ENCODE assay signal across 1 cellular context in the genomic region with DNA sequence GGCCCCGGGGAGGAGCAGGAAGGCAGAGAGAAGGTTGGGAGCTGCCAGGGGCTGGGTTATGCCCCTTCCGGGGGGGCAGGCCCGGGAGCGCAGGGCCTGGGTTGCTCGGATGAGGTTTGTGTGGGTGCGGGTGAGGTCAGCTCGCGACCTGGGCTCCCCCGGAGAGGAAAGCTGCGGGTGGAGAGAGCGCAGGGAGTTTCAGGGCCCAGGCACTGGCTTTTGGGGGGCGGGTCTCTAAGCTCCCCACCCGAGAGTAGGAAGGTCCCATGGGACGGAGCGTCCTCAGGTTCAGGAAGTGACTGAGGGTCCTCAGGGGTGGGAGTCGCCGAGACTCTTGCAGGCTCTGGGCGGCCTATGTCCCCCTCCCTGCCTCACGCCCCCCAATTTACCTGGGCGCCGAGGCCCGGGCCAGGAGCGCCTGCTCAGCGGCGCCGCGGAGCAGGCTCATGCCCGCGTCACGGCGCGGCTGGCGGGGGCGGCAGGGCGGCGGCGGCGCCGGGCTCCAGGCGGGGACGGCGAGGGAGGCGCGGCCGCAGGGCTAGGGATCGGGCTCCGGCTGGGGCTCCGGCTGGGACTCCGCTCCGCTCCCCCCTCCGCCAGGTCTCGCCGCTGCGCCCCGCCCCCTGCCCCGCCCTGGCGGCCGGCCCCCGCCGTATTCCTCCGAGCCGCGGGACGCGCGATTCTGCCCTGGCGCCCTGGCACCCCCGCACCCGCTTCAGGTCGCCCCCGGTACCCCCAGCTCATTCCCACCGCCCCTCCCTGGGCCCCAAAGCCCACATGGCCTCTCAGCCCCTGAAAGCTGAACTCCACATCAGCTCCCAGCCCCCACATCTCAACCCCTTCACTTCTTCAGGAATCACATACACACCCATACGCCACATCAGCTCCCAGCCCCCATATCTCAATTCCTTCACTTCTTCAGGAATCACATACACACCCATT.
A peak's percentile ranks its signal among the peaks of the same experiment; 100 is the strongest.
TF ChIP-seq lines count a peak whose summit lies in the region.

Gene DOK4 (minus strand): TSS at position 578 of the 942 bp plus-strand sequence. CDS start 6,986 bp downstream, outside the sequence.

TF ChIP-seq in K562, 482 proteins besides CTCF, POLR2A, EP300 and RAD21 (continued from another document and continues in another):
- TF ChIP-seq, protein P1, sequence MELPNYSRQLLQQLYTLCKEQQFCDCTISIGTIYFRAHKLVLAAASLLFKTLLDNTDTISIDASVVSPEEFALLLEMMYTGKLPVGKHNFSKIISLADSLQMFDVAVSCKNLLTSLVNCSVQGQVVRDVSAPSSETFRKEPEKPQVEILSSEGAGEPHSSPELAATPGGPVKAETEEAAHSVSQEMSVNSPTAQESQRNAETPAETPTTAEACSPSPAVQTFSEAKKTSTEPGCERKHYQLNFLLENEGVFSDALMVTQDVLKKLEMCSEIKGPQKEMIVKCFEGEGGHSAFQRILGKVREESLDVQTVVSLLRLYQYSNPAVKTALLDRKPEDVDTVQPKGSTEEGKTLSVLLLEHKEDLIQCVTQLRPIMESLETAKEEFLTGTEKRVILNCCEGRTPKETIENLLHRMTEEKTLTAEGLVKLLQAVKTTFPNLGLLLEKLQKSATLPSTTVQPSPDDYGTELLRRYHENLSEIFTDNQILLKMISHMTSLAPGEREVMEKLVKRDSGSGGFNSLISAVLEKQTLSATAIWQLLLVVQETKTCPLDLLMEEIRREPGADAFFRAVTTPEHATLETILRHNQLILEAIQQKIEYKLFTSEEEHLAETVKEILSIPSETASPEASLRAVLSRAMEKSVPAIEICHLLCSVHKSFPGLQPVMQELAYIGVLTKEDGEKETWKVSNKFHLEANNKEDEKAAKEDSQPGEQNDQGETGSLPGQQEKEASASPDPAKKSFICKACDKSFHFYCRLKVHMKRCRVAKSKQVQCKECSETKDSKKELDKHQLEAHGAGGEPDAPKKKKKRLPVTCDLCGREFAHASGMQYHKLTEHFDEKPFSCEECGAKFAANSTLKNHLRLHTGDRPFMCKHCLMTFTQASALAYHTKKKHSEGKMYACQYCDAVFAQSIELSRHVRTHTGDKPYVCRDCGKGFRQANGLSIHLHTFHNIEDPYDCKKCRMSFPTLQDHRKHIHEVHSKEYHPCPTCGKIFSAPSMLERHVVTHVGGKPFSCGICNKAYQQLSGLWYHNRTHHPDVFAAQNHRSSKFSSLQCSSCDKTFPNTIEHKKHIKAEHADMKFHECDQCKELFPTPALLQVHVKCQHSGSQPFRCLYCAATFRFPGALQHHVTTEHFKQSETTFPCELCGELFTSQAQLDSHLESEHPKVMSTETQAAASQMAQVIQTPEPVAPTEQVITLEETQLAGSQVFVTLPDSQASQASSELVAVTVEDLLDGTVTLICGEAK (IDR thresholded peaks at IDR 0.05), result 0 out of 2 replicates have a peak, but pooled peaks have one; percentile 55
- TF ChIP-seq, protein P1 (CRISPR knock-in tag; IDR thresholded peaks at IDR 0.05), result no peak
- TF ChIP-seq TOE1 (IDR thresholded peaks at IDR 0.05; ENCODE audit: borderline replicate concordance) (peak; percentile 72), TOE1 (CRISPR knock-in tag; IDR thresholded peaks at IDR 0.05; ENCODE audit: borderline replicate concordance, low read depth) (no peak), ZNF263 (CRISPR knock-in tag; IDR thresholded peaks at IDR 0.05; ENCODE audit: borderline replicate concordance) (peak; percentile 50; the same call in 1 of the 2 replicates), PYGO2 (tag; IDR thresholded peaks at IDR 0.05) (no peak), RBM39 (optimal IDR thresholded peaks at IDR 0.05; ENCODE audit: low read depth, low read length) (no peak), ZNF23 (CRISPR knock-in tag; IDR thresholded peaks at IDR 0.05) (no peak), SLC30A9 (CRISPR knock-in tag; IDR thresholded peaks at IDR 0.05) (no peak), ZNF780A (CRISPR knock-in tag; IDR thresholded peaks at IDR 0.05) (no peak), EGR1 (conservative IDR thresholded peaks at IDR 0.05) (peak; percentile 3; the same call in 1 of the 2 replicates), ZC3H11A (IDR thresholded peaks at IDR 0.05; ENCODE audit: low read depth, low read length) (no peak), MAZ (CRISPR knock-in tag; conservative IDR thresholded peaks at IDR 0.05 in 1 of 2, IDR thresholded peaks at IDR 0.05 in 1 of 2) (peak in 1 of 2 experiments; percentile 50; a peak in 2 of 4 replicates), TSC22D4 (tag; IDR thresholded peaks at IDR 0.05) (no peak)
- TF ChIP-seq, protein P2, sequence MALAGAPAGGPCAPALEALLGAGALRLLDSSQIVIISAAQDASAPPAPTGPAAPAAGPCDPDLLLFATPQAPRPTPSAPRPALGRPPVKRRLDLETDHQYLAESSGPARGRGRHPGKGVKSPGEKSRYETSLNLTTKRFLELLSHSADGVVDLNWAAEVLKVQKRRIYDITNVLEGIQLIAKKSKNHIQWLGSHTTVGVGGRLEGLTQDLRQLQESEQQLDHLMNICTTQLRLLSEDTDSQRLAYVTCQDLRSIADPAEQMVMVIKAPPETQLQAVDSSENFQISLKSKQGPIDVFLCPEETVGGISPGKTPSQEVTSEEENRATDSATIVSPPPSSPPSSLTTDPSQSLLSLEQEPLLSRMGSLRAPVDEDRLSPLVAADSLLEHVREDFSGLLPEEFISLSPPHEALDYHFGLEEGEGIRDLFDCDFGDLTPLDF (CRISPR knock-in tag; IDR thresholded peaks at IDR 0.05), result no peak
- TF ChIP-seq, protein P3, sequence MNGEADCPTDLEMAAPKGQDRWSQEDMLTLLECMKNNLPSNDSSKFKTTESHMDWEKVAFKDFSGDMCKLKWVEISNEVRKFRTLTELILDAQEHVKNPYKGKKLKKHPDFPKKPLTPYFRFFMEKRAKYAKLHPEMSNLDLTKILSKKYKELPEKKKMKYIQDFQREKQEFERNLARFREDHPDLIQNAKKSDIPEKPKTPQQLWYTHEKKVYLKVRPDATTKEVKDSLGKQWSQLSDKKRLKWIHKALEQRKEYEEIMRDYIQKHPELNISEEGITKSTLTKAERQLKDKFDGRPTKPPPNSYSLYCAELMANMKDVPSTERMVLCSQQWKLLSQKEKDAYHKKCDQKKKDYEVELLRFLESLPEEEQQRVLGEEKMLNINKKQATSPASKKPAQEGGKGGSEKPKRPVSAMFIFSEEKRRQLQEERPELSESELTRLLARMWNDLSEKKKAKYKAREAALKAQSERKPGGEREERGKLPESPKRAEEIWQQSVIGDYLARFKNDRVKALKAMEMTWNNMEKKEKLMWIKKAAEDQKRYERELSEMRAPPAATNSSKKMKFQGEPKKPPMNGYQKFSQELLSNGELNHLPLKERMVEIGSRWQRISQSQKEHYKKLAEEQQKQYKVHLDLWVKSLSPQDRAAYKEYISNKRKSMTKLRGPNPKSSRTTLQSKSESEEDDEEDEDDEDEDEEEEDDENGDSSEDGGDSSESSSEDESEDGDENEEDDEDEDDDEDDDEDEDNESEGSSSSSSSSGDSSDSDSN (IDR thresholded peaks at IDR 0.05; ENCODE audit: borderline replicate concordance in 1 of 2, low read depth in 2 of 2, low read length in 2 of 2), result peak; percentile 66 to 93; a peak in 3 of 4 replicates
- TF ChIP-seq, protein P4, sequence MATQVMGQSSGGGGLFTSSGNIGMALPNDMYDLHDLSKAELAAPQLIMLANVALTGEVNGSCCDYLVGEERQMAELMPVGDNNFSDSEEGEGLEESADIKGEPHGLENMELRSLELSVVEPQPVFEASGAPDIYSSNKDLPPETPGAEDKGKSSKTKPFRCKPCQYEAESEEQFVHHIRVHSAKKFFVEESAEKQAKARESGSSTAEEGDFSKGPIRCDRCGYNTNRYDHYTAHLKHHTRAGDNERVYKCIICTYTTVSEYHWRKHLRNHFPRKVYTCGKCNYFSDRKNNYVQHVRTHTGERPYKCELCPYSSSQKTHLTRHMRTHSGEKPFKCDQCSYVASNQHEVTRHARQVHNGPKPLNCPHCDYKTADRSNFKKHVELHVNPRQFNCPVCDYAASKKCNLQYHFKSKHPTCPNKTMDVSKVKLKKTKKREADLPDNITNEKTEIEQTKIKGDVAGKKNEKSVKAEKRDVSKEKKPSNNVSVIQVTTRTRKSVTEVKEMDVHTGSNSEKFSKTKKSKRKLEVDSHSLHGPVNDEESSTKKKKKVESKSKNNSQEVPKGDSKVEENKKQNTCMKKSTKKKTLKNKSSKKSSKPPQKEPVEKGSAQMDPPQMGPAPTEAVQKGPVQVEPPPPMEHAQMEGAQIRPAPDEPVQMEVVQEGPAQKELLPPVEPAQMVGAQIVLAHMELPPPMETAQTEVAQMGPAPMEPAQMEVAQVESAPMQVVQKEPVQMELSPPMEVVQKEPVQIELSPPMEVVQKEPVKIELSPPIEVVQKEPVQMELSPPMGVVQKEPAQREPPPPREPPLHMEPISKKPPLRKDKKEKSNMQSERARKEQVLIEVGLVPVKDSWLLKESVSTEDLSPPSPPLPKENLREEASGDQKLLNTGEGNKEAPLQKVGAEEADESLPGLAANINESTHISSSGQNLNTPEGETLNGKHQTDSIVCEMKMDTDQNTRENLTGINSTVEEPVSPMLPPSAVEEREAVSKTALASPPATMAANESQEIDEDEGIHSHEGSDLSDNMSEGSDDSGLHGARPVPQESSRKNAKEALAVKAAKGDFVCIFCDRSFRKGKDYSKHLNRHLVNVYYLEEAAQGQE (CRISPR knock-in tag; IDR thresholded peaks at IDR 0.05; ENCODE audit: low read depth), result no peak
- TF ChIP-seq, protein P5, sequence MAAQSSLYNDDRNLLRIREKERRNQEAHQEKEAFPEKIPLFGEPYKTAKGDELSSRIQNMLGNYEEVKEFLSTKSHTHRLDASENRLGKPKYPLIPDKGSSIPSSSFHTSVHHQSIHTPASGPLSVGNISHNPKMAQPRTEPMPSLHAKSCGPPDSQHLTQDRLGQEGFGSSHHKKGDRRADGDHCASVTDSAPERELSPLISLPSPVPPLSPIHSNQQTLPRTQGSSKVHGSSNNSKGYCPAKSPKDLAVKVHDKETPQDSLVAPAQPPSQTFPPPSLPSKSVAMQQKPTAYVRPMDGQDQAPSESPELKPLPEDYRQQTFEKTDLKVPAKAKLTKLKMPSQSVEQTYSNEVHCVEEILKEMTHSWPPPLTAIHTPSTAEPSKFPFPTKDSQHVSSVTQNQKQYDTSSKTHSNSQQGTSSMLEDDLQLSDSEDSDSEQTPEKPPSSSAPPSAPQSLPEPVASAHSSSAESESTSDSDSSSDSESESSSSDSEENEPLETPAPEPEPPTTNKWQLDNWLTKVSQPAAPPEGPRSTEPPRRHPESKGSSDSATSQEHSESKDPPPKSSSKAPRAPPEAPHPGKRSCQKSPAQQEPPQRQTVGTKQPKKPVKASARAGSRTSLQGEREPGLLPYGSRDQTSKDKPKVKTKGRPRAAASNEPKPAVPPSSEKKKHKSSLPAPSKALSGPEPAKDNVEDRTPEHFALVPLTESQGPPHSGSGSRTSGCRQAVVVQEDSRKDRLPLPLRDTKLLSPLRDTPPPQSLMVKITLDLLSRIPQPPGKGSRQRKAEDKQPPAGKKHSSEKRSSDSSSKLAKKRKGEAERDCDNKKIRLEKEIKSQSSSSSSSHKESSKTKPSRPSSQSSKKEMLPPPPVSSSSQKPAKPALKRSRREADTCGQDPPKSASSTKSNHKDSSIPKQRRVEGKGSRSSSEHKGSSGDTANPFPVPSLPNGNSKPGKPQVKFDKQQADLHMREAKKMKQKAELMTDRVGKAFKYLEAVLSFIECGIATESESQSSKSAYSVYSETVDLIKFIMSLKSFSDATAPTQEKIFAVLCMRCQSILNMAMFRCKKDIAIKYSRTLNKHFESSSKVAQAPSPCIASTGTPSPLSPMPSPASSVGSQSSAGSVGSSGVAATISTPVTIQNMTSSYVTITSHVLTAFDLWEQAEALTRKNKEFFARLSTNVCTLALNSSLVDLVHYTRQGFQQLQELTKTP (IDR thresholded peaks at IDR 0.05; ENCODE audit: low read depth in 1 of 2, partially characterized antibody in 2 of 2), result no peak
- TF ChIP-seq, protein P6, sequence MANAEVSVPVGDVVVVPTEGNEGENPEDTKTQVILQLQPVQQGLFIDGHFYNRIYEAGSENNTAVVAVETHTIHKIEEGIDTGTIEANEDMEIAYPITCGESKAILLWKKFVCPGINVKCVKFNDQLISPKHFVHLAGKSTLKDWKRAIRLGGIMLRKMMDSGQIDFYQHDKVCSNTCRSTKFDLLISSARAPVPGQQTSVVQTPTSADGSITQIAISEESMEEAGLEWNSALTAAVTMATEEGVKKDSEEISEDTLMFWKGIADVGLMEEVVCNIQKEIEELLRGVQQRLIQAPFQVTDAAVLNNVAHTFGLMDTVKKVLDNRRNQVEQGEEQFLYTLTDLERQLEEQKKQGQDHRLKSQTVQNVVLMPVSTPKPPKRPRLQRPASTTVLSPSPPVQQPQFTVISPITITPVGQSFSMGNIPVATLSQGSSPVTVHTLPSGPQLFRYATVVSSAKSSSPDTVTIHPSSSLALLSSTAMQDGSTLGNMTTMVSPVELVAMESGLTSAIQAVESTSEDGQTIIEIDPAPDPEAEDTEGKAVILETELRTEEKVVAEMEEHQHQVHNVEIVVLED (CRISPR knock-in tag; IDR thresholded peaks at IDR 0.05), result peak; percentile 32; the same call in 1 of the 2 replicates
